ENCODE assay signal across 21 cellular contexts in genomic region chrX:70498129-70498528, GRCh38.
"Had no signal": no experiment of that assay in that cellular context is flagged by ENCODE, and none has a peak within 500 bp of the region (broad histone marks: within the 10 kb centered on the region; RNA-seq: fewer than 3 reads in every experiment).

No MANE protein-coding gene starts in this region.

- DNase-seq: cortex of kidney; effector memory CD8-positive, alpha-beta T cell; head of caudate nucleus; kidney; mammary epithelial cell; naive thymus-derived CD8-positive, alpha-beta T cell; occipital lobe; ovary; stimulated activated CD4-positive, alpha-beta T cell treated with anti-CD3 and anti-CD28 coated beads, Interleukin-12 subunit alpha, Interleukin-12 subunit beta, amount 100 ng/mL, for 4 hours; stimulated activated CD4-positive, alpha-beta T cell treated with anti-CD3 and anti-CD28 coated beads, Interleukin-1b, Interleukin-23, amount 100 ng/mL, for 48 hours; stimulated activated CD4-positive, alpha-beta T cell treated with anti-CD3 and anti-CD28 coated beads, Interleukin-4, amount 100 ng/mL, for 1 hour; stimulated activated CD8-positive, alpha-beta memory T cell treated with anti-CD3 and anti-CD28 coated beads, Interleukin-4, amount 100 ng/mL, for 48 hours; stimulated activated naive CD4-positive, alpha-beta T cell treated with Interleukin-2 at 50 U/mL for 16 hours; stomach; tibial artery had no signal

- H3K4me3 Mint-ChIP-seq: effector memory CD8-positive, alpha-beta T cell; naive thymus-derived CD8-positive, alpha-beta T cell; type B pancreatic cell had no signal

- FAIRE-seq: endometrium, frontal cortex, kidney had no signal

- H3K27ac Mint-ChIP-seq: type B pancreatic cell had no signal

- H3K36me3 ChIP-seq: ovary had no signal

- H3K27ac ChIP-seq: ovary, stomach, tibial artery had no signal

- H3K4me1 ChIP-seq: stomach, tibial artery had no signal

- H3K9me3 Mint-ChIP-seq: effector memory CD8-positive, alpha-beta T cell; naive thymus-derived CD8-positive, alpha-beta T cell; type B pancreatic cell had no signal

- H3K27me3 ChIP-seq: ovary, stomach, tibial artery had no signal

- H3K27me3 Mint-ChIP-seq: effector memory CD8-positive, alpha-beta T cell; naive thymus-derived CD8-positive, alpha-beta T cell; type B pancreatic cell had no signal

- H3K9me3 ChIP-seq: ovary, stomach, tibial artery had no signal

- H3K4me2 ChIP-seq: smooth muscle cell had no signal

- H3K4me3 ChIP-seq: ovary, smooth muscle cell, stomach, tibial artery had no signal

- ATAC-seq: effector memory CD8-positive, alpha-beta T cell; left lobe of liver; naive thymus-derived CD8-positive, alpha-beta T cell; sciatic nerve had no signal

- H3K4me1 Mint-ChIP-seq: naive thymus-derived CD8-positive, alpha-beta T cell had no signal
